In genomic region chr1:40710581-40711315, GRCh38 we compare ENCODE assay signal across 8 cellular contexts. TPM values are rescaled to one million over a fixed set of nuclear protein-coding genes. Genes with fewer than 3 reads are reported as not detected.
A peak's percentile ranks its signal among the peaks of the same experiment; 100 is the strongest.
DNase-seq lines count a peak whose midpoint lies in the region; ATAC-seq and TF ChIP-seq lines count a peak whose summit lies in the region.

No MANE protein-coding gene starts in this region.

- H3K4me3 ChIP-seq in CD4-positive, CD25-positive, alpha-beta regulatory T cell (ENCODE audit: low read depth, low read length) = peak overlapping the region; percentile 90
- H3K4me3 ChIP-seq in OCI-LY7 (ENCODE audit: low read depth, low read length, poor library complexity, severe bottlenecking) (peak overlapping the region; percentile 78), epithelial cell of proximal tubule (ENCODE audit: low read depth, low read length) (peak overlapping the region; percentile 88)

- no peaks in the 10 kb centered on the region for H3K9me2 ChIP-seq in OCI-LY7 (ENCODE audit: insufficient read depth, low read length)

- POLR2A ChIA-PET in OCI-LY7 (lab: Charles Lee) = interaction anchor here (0.6 to 15.4 kb wide), 7 partner anchors 9 to 147 kb away, joined by 3 to 168 read pairs (median 6); partner anchors contain the start of gene NFYC

- peaks cover 6% of the 10 kb centered on the region for H3K36me3 Mint-ChIP-seq in CD4-positive, CD25-positive, alpha-beta regulatory T cell
- H3K36me3 Mint-ChIP-seq in neural crest cell (ENCODE audit: low read depth) = no peaks in the 10 kb centered on the region

- H2AFZ ChIP-seq in OCI-LY7 (ENCODE audit: low read length) = no peak overlapping the region

- H3K4me1 Mint-ChIP-seq in CD4-positive, CD25-positive, alpha-beta regulatory T cell = peaks cover 39 to 77% (median 55%) of the 10 kb centered on the region in 4 donors
- H3K4me1 Mint-ChIP-seq in neural crest cell = peaks cover 36% of the 10 kb centered on the region

- H3K36me3 ChIP-seq in CD4-positive, CD25-positive, alpha-beta regulatory T cell (ENCODE audit: control insufficient read depth, insufficient read depth, low read length) = no peaks in the 10 kb centered on the region
- peaks cover 16% of the 10 kb centered on the region for H3K36me3 ChIP-seq in OCI-LY7 (ENCODE audit: insufficient read depth, low read length)

- intact Hi-C loops in OCI-LY7 (cut with micrococcal nuclease; ENCODE audit: unreplicated experiment) = loop anchor here (5.0 kb wide), 1 partner anchor 178 kb away; the partner anchor contains the start of gene ZNF684

- no peaks in the 10 kb centered on the region for H3K27me3 ChIP-seq in CD4-positive, CD25-positive, alpha-beta regulatory T cell (ENCODE audit: control insufficient read depth, insufficient read depth, low read length)

- H3K27ac Mint-ChIP-seq in CD4-positive, CD25-positive, alpha-beta regulatory T cell = peak overlapping the region; percentile 43 to 86 (median 70)
- H3K27ac Mint-ChIP-seq in neural crest cell (ENCODE audit: unreplicated experiment) = peak overlapping the region; percentile 2

- BruUV-seq in OCI-LY7 (replicated peaks; lab: Mats Ljungman, UMichigan) = no TSS peak

- H3K27me3 Mint-ChIP-seq in CD4-positive, CD25-positive, alpha-beta regulatory T cell = no peaks in the 10 kb centered on the region
- H3K27me3 Mint-ChIP-seq in neural crest cell (ENCODE audit: low read depth) = no peaks in the 10 kb centered on the region

- H3K79me2 ChIP-seq in OCI-LY7 (ENCODE audit: insufficient read depth, low read depth, low read length) = peaks cover 95% of the 10 kb centered on the region

- H3K4me3 Mint-ChIP-seq in CD4-positive, CD25-positive, alpha-beta regulatory T cell = peak overlapping the region; percentile 92 to 98 (median 96)
- peak overlapping the region; percentile 95 for H3K4me3 Mint-ChIP-seq in neural crest cell

- TF ChIP-seq CTCF in OCI-LY7 (conservative IDR thresholded peaks at IDR 0.05; ENCODE audit: low read length) (no peak), epithelial cell of proximal tubule (conservative IDR thresholded peaks at IDR 0.05; ENCODE audit: low read depth, low read length) (no peak), neural crest cell (conservative IDR thresholded peaks at IDR 0.05) (no peak)

- ATAC-seq in CD4-positive, CD25-positive, alpha-beta regulatory T cell (ENCODE audit: low read depth in 2 of 2) = no peak
- ATAC-seq in GM19324 (IDR thresholded peaks at IDR 0.05; ENCODE audit: low FRiP score, unreplicated experiment) = no peak
- no peak for ATAC-seq in HG02571 (IDR thresholded peaks at IDR 0.05; ENCODE audit: unreplicated experiment)
- ATAC-seq in GM21576 (IDR thresholded peaks at IDR 0.05; ENCODE audit: unreplicated experiment) = no peak

- CTCF ChIA-PET in OCI-LY7 (lab: Charles Lee; ENCODE audit: unreplicated experiment) = interaction anchor here (1.0 kb wide), 1 partner anchor 10 kb away, joined by 4 read pairs; no protein-coding TSS in a partner anchor

- no peaks in the 10 kb centered on the region for H3K9me3 ChIP-seq in CD4-positive, CD25-positive, alpha-beta regulatory T cell (ENCODE audit: control insufficient read depth in 2 of 2, low read length in 2 of 2)
- no peaks in the 10 kb centered on the region for H3K9me3 ChIP-seq in OCI-LY7 (ENCODE audit: low read length)

- DNase-seq in CD4-positive, CD25-positive, alpha-beta regulatory T cell = no peak
- no peak for DNase-seq in OCI-LY7 (ENCODE audit: low spot score)
- DNase-seq in epithelial cell of proximal tubule (ENCODE audit: low read depth) = no peak
- no peak for DNase-seq in neural crest cell (ENCODE audit: low read depth, low spot score)
- no peak for DNase-seq in activated CD4-positive, CD25-positive, alpha-beta regulatory T cell treated with anti-CD3 and anti-CD28 coated beads, Interleukin-2, amount 50 U/mL, for 72 hours

- H3K4me2 ChIP-seq in OCI-LY7 (ENCODE audit: low read length) = peak overlapping the region; percentile 90

- peaks cover 57% of the 10 kb centered on the region for H3K4me1 ChIP-seq in CD4-positive, CD25-positive, alpha-beta regulatory T cell (ENCODE audit: control insufficient read depth, insufficient read depth, low read length, poor library complexity, severe bottlenecking)
- peaks cover 50% of the 10 kb centered on the region for H3K4me1 ChIP-seq in OCI-LY7 (ENCODE audit: insufficient read depth, low read length, poor library complexity, severe bottlenecking)

- H4K20me1 ChIP-seq in OCI-LY7 (ENCODE audit: insufficient read depth, low read length) = peaks cover 4% of the 10 kb centered on the region; the same call in 1 of the 2 replicates

- H3K27ac ChIP-seq in CD4-positive, CD25-positive, alpha-beta regulatory T cell (ENCODE audit: insufficient read depth, low read length, poor library complexity, severe bottlenecking) = peak overlapping the region; percentile 86
- H3K27ac ChIP-seq in OCI-LY7 (ENCODE audit: low read depth, low read length, poor library complexity, severe bottlenecking) = peak overlapping the region; percentile 86

- H3K9me3 Mint-ChIP-seq in CD4-positive, CD25-positive, alpha-beta regulatory T cell = peaks cover 0 to 1% (median 0%) of the 10 kb centered on the region in 7 donors
- no peaks in the 10 kb centered on the region for H3K9me3 Mint-ChIP-seq in neural crest cell

RNA-seq across cellular contexts. Expression of gene NFYC, which starts 19.2 kb away (rescaled TPM):
- total RNA-seq in CD4-positive, CD25-positive, alpha-beta regulatory T cell = 61.1 TPM
- 10 to 100 TPM; 51.2 to 59.0 (median 56.1) TPM for polyA plus RNA-seq in CD4-positive, CD25-positive, alpha-beta regulatory T cell
- 29.3 and 39.1 TPM in 2 replicates for total RNA-seq in OCI-LY7 (2014; rRNA removed; shearing (Covaris generic))
- total RNA-seq in OCI-LY7 (2022) (71.0 and 77.1 TPM in 2 replicates), epithelial cell of proximal tubule (42.2 and 50.5 TPM in 2 replicates), neural crest cell (67.2 and 73.1 TPM in 2 replicates)

RNA-seq across cellular contexts. Expression of gene RIMS3, which starts 45.3 kb away (rescaled TPM):
- 3.8 TPM for total RNA-seq in CD4-positive, CD25-positive, alpha-beta regulatory T cell
- 1 to 10 TPM; 1.0 to 3.3 (median 1.6) TPM for polyA plus RNA-seq in CD4-positive, CD25-positive, alpha-beta regulatory T cell
- 79.5 and 89.3 TPM in 2 replicates for total RNA-seq in OCI-LY7 (2014; rRNA removed; shearing (Covaris generic))
- total RNA-seq in OCI-LY7 (2022) (80.3 and 106 TPM in 2 replicates), epithelial cell of proximal tubule (1.8 and 4.2 TPM in 2 replicates), neural crest cell (22.4 and 22.9 TPM in 2 replicates)
